20 cellular contexts compared by ENCODE assay signal in the genomic region with DNA sequence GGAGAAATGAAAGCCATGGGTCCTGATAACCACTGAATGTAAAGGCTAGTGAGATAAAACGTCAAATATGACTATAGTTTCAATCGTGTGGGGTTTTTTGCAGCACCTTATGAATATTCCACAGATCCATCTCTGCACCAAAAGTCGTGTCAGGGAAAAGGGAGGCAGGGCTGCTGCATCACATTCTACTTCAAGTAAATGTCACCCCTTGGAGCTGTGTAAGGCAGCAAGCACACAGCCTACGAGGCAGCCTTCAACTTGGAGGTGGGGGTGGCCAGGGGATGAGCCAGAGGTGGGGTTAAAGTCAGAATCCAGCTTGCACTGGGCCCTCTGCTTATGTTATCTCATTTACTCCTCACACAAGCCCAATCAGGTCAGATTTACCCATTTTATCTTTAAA.
DNase-seq lines count a peak whose midpoint lies in the region; FAIRE-seq lines count a peak whose summit lies in the region.
"Had no signal": no experiment of that assay in that cellular context is flagged by ENCODE, and none has a peak within 500 bp of the region (broad histone marks: within the 10 kb centered on the region; RNA-seq: fewer than 3 reads in every experiment).

No MANE protein-coding gene starts in this region.

- DNase-seq in HTR-8/SVneo (ENCODE audit: insufficient read length, low spot score) (no peak), head of caudate nucleus (peak in 37 of 42 donors; percentile 13 to 85 (median 50)), putamen (ENCODE audit: low spot score) (peak; percentile 60), substantia nigra (lab: John Stamatoyannopoulos, UW) (no peak)
- no peak for DNase-seq in activated CD4-positive, alpha-beta T cell treated with anti-CD3 and anti-CD28 coated beads for 4 hours
- DNase-seq: AML-193; Caco-2; Calu3; CD4-positive, alpha-beta T cell; CD8-positive, alpha-beta T cell; DMS79 treated with DMSO at 0.1 percent for 48 hours; GF-D8 had no signal

- intact Hi-C loops in head of caudate nucleus (cut with DNase I) = loop anchor here (10.0 kb wide), 1 partner anchor 187 kb away; no protein-coding TSS in a partner anchor

- FAIRE-seq in HTR-8/SVneo (lab: Jason Lieb, UNC) = peak; percentile 89
- FAIRE-seq: A549, D721Med, G401.6, GM12891, GM18507 had no signal

- no peak overlapping the region for H3K27ac ChIP-seq in substantia nigra (ENCODE audit: low read depth, low read length, poor library complexity, severe bottlenecking)
- H3K27ac ChIP-seq: 22Rv1; A549; BLaER1 treated with 17β-estradiol and CSF1 and Interleukin-3, amounts not matched to agents 10 nM and 100 nM; C4-2B had no signal

Comparison
In these comparisons a context has a peak if more than half of its experiments do, and no peak if none do; other contexts are left out.
1. DNase-seq: peak in head of caudate nucleus (37 of 42) and putamen (single experiment); none in HTR-8/SVneo (single experiment), activated CD4-positive, alpha-beta T cell treated with anti-CD3 and anti-CD28 coated beads for 4 hours (0 of 2) and substantia nigra (0 of 49).